ENCODE assay signal across 11 cellular contexts in the genomic region with DNA sequence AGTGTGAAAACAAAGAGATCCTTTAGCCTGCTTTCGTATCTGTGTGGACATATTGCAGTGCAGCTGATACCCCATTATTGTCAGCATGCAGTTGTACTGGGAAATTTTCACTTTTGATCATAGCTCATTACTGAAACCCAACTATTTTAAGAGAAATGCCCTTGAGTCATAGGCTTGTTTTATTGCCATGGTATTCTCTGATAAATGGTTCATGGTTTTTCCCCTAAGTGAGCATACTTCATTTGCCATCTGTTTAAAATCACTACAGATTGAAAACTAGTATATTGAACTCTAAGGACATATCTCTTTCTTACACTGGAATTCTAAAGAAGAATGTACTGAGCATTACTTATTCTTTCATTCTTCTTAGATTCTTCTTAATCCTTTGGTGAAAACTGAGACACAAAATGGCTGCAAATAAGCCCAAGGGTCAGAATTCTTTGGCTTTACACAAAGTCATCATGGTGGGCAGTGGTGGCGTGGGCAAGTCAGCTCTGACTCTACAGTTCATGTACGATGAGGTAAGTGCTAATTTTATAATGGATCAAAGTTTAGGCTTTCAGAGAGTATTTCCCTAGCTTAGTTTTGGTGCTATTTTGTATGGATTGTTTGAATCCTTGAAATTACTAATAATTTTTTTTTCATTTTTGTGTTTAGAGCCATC.
DNase-seq lines count a peak whose midpoint lies in the region; ATAC-seq and TF ChIP-seq lines count a peak whose summit lies in the region.
"Had no signal": no experiment of that assay in that cellular context is flagged by ENCODE, and none has a peak within 500 bp of the region (broad histone marks: within the 10 kb centered on the region; RNA-seq: fewer than 3 reads in every experiment).

No MANE protein-coding gene starts in this region.

- H3K27me3 ChIP-seq in MM.1S (replicated peaks; ENCODE audit: insufficient read depth, low read length), result no peaks in the 10 kb centered on the region
- H3K27me3 ChIP-seq: gastrocnemius medialis had no signal

- peak; percentile 33 for DNase-seq in activated CD8-positive, alpha-beta T cell treated with anti-CD3 and anti-CD28 coated beads for 36 hours
- no peak for DNase-seq in activated CD8-positive, alpha-beta T cell treated with anti-CD3 and anti-CD28 coated beads, Interleukin-2, amount 10 ng/mL, durations not matched to agents 7 days and 5 days
- DNase-seq in HCEC 1CT (peak; percentile 44), MM.1S (peak; percentile 16), renal cortical epithelial cell (ENCODE audit: low read depth) (peak; percentile 48), NCI-H2081 (lab: John Stamatoyannopoulos, UW) (no peak), germinal center (ENCODE audit: low spot score) (no peak)
- DNase-seq in activated CD4-positive, alpha-beta T cell treated with anti-CD3 and anti-CD28 coated beads, Interleukin-2, amount 50 U/mL, for 4 hours, result no peak
- DNase-seq: amygdala, gastrocnemius medialis, NCI-H345 had no signal

- H3K4me3 Mint-ChIP-seq in activated CD8-positive, alpha-beta T cell treated with anti-CD3 and anti-CD28 coated beads for 36 hours, result no peak overlapping the region
- H3K4me3 Mint-ChIP-seq in activated CD8-positive, alpha-beta T cell treated with anti-CD3 and anti-CD28 coated beads, Interleukin-2, amount 10 ng/mL, durations not matched to agents 7 days and 5 days, result no peak overlapping the region

- H3K27ac ChIP-seq in MM.1S (ENCODE audit: low read length), result peak overlapping the region; percentile 48; the same call in 1 of the 2 replicates
- H3K27ac ChIP-seq: gastrocnemius medialis had no signal

- CTCF ChIA-PET in activated CD8-positive, alpha-beta T cell treated with anti-CD3 and anti-CD28 coated beads for 36 hours (lab: Charles Lee), result interaction anchor here (1.4 to 2.5 kb wide), 4 partner anchors 9 to 106 kb away, joined by 3 to 10 read pairs (median 6); no protein-coding TSS in a partner anchor
- CTCF ChIA-PET in activated CD8-positive, alpha-beta T cell treated with anti-CD3 and anti-CD28 coated beads, Interleukin-2, amount 10 ng/mL, durations not matched to agents 7 days and 5 days (lab: Charles Lee), result interaction anchor here (0.7 to 1.3 kb wide), 3 partner anchors 15 to 106 kb away, joined by 3 to 5 read pairs (median 4); no protein-coding TSS in a partner anchor

- H3K4me1 Mint-ChIP-seq in activated CD8-positive, alpha-beta T cell treated with anti-CD3 and anti-CD28 coated beads for 36 hours (ENCODE audit: low read depth), result peaks cover 57% of the 10 kb centered on the region
- peaks cover 10% of the 10 kb centered on the region for H3K4me1 Mint-ChIP-seq in activated CD8-positive, alpha-beta T cell treated with anti-CD3 and anti-CD28 coated beads, Interleukin-2, amount 10 ng/mL, durations not matched to agents 7 days and 5 days (ENCODE audit: low read depth)

- no peak for TF ChIP-seq CTCF in activated CD8-positive, alpha-beta T cell treated with anti-CD3 and anti-CD28 coated beads for 36 hours (IDR thresholded peaks at IDR 0.05)
- no peak for TF ChIP-seq CTCF in MM.1S (IDR thresholded peaks at IDR 0.05; ENCODE audit: low read length)

- H3K27me3 Mint-ChIP-seq in activated CD8-positive, alpha-beta T cell treated with anti-CD3 and anti-CD28 coated beads for 36 hours, result no peaks in the 10 kb centered on the region
- H3K27me3 Mint-ChIP-seq in activated CD8-positive, alpha-beta T cell treated with anti-CD3 and anti-CD28 coated beads, Interleukin-2, amount 10 ng/mL, durations not matched to agents 7 days and 5 days (ENCODE audit: low read depth), result no peaks in the 10 kb centered on the region

- no peak overlapping the region for H2AFZ ChIP-seq in MM.1S (ENCODE audit: low read length)

- peaks cover 10% of the 10 kb centered on the region; the same call in 1 of the 2 replicates for H3K4me1 ChIP-seq in MM.1S (ENCODE audit: low read length)

- peaks cover 20% of the 10 kb centered on the region for H3K79me2 ChIP-seq in MM.1S (ENCODE audit: low read length)

- no peaks in the 10 kb centered on the region for H3K9me3 Mint-ChIP-seq in activated CD8-positive, alpha-beta T cell treated with anti-CD3 and anti-CD28 coated beads for 36 hours
- no peaks in the 10 kb centered on the region for H3K9me3 Mint-ChIP-seq in activated CD8-positive, alpha-beta T cell treated with anti-CD3 and anti-CD28 coated beads, Interleukin-2, amount 10 ng/mL, durations not matched to agents 7 days and 5 days (ENCODE audit: insufficient read depth)

- ATAC-seq in activated CD8-positive, alpha-beta T cell treated with anti-CD3 and anti-CD28 coated beads for 36 hours, result peak; percentile 89
- ATAC-seq in activated CD8-positive, alpha-beta T cell treated with anti-CD3 and anti-CD28 coated beads, Interleukin-2, amount 10 ng/mL, durations not matched to agents 7 days and 5 days, result no peak
- ATAC-seq: gastrocnemius medialis had no signal

- peak overlapping the region; percentile 72 for H3K27ac Mint-ChIP-seq in activated CD8-positive, alpha-beta T cell treated with anti-CD3 and anti-CD28 coated beads for 36 hours
- H3K27ac Mint-ChIP-seq in activated CD8-positive, alpha-beta T cell treated with anti-CD3 and anti-CD28 coated beads, Interleukin-2, amount 10 ng/mL, durations not matched to agents 7 days and 5 days, result no peak overlapping the region

- intact Hi-C loops in activated CD8-positive, alpha-beta T cell treated with anti-CD3 and anti-CD28 coated beads for 36 hours (cut with micrococcal nuclease), result no loop called here

- no peak overlapping the region for H3K9ac ChIP-seq in MM.1S (ENCODE audit: low read length)

- no peaks in the 10 kb centered on the region; the same call in 1 of the 2 replicates for H3K36me3 ChIP-seq in MM.1S (replicated peaks; ENCODE audit: insufficient read depth, low read length)

- H3K9me3 ChIP-seq in MM.1S (replicated peaks; ENCODE audit: insufficient read depth, low read length), result no peaks in the 10 kb centered on the region
- H3K9me3 ChIP-seq: gastrocnemius medialis had no signal

- H3K4me3 ChIP-seq in MM.1S (ENCODE audit: low read length), result no peak overlapping the region
- H3K4me3 ChIP-seq: gastrocnemius medialis had no signal

- no peaks in the 10 kb centered on the region for H4K20me1 ChIP-seq in MM.1S (ENCODE audit: insufficient read depth, low read length)

- H3K36me3 Mint-ChIP-seq in activated CD8-positive, alpha-beta T cell treated with anti-CD3 and anti-CD28 coated beads for 36 hours (ENCODE audit: low read depth), result peaks cover 28% of the 10 kb centered on the region
- H3K36me3 Mint-ChIP-seq in activated CD8-positive, alpha-beta T cell treated with anti-CD3 and anti-CD28 coated beads, Interleukin-2, amount 10 ng/mL, durations not matched to agents 7 days and 5 days (ENCODE audit: low read depth), result peaks cover 23% of the 10 kb centered on the region

- POLR2A ChIA-PET in activated CD8-positive, alpha-beta T cell treated with anti-CD3 and anti-CD28 coated beads for 36 hours (lab: Charles Lee), result interaction anchor here (0.7 to 1.3 kb wide), 3 partner anchors 47 to 824 kb away, joined by 4 read pairs; a partner anchor contains a TSS
- POLR2A ChIA-PET in activated CD8-positive, alpha-beta T cell treated with anti-CD3 and anti-CD28 coated beads, Interleukin-2, amount 10 ng/mL, durations not matched to agents 7 days and 5 days (lab: Charles Lee), result no interaction called here

- 0 out of 2 replicates have a peak overlapping the region, but pooled peaks have one; percentile 1 for H3K4me2 ChIP-seq in MM.1S (ENCODE audit: low read depth, low read length)

- no peaks in the 10 kb centered on the region for H3F3A ChIP-seq in MM.1S (ENCODE audit: insufficient read depth, low read length)

- H3K9me2 ChIP-seq in MM.1S (replicated peaks; ENCODE audit: insufficient read depth, low read length), result no peaks in the 10 kb centered on the region

Comparison
In these comparisons a context has a peak if more than half of its experiments do, and no peak if none do; other contexts are left out.
1. DNase-seq: peak in activated CD8-positive, alpha-beta T cell treated with anti-CD3 and anti-CD28 coated beads for 36 hours (single experiment), HCEC 1CT (single experiment), MM.1S (single experiment) and renal cortical epithelial cell (single experiment); none in activated CD8-positive, alpha-beta T cell treated with anti-CD3 and anti-CD28 coated beads, Interleukin-2, amount 10 ng/mL, durations not matched to agents 7 days and 5 days (single experiment), NCI-H2081 (0 of 2), activated CD4-positive, alpha-beta T cell treated with anti-CD3 and anti-CD28 coated beads, Interleukin-2, amount 50 U/mL, for 4 hours (0 of 2) and germinal center (single experiment).